21 cellular contexts compared by ENCODE assay signal in genomic region chr6:14466278-14466677, GRCh38.
"Had no signal": no experiment of that assay in that cellular context is flagged by ENCODE, and none has a peak within 500 bp of the region (broad histone marks: within the 10 kb centered on the region; RNA-seq: fewer than 3 reads in every experiment).

No MANE protein-coding gene starts in this region.

- H3K36me3 ChIP-seq: cardiac muscle cell, esophagus squamous epithelium, gastroesophageal sphincter, heart right ventricle, lower lobe of right lung, pancreas, thoracic aorta, upper lobe of right lung had no signal

- H3K36me3 Mint-ChIP-seq: stimulated activated effector memory CD8-positive, alpha-beta T cell treated with anti-CD3 and anti-CD28 coated beads, Interleukin-12 subunit alpha, Interleukin-12 subunit beta, amount 100 ng/mL, for 72 hours had no signal

- H3K9me3 Mint-ChIP-seq: stimulated activated effector memory CD8-positive, alpha-beta T cell treated with anti-CD3 and anti-CD28 coated beads, Interleukin-12 subunit alpha, Interleukin-12 subunit beta, amount 100 ng/mL, for 72 hours had no signal

- H3K4me3 Mint-ChIP-seq: naive B cell; stimulated activated effector memory CD8-positive, alpha-beta T cell treated with anti-CD3 and anti-CD28 coated beads, Interleukin-12 subunit alpha, Interleukin-12 subunit beta, amount 100 ng/mL, for 72 hours had no signal

- H3K27me3 Mint-ChIP-seq: naive B cell had no signal

- FAIRE-seq: endothelial cell of umbilical vein, pancreas had no signal

- H3K27me3 ChIP-seq: cardiac muscle cell, esophagus squamous epithelium, gastroesophageal sphincter, heart right ventricle, pancreas, upper lobe of right lung had no signal

- H3K4me1 ChIP-seq: esophagus squamous epithelium, gastroesophageal sphincter, lower lobe of right lung, pancreas, upper lobe of right lung had no signal

- DNase-seq: activated CD4-positive, CD25-positive, alpha-beta regulatory T cell treated with anti-CD3 and anti-CD28 coated beads, Interleukin-2, amount 50 U/mL, for 72 hours; activated naive CD4-positive, alpha-beta T cell treated with Interleukin-2 at 50 U/mL for 16 hours; aorta; effector CD4-positive, alpha-beta T cell; esophagus squamous epithelium; heart right ventricle; left colon; lower lobe of right lung; midbrain; naive B cell; pancreas; stimulated activated CD4-positive, alpha-beta T cell treated with anti-CD3 and anti-CD28 coated beads, Interleukin-12 subunit alpha, Interleukin-12 subunit beta, amount 100 ng/mL, for 4 hours; T-helper 9 cell; upper lobe of right lung had no signal

- H3K4me1 Mint-ChIP-seq: stimulated activated effector memory CD8-positive, alpha-beta T cell treated with anti-CD3 and anti-CD28 coated beads, Interleukin-12 subunit alpha, Interleukin-12 subunit beta, amount 100 ng/mL, for 72 hours had no signal

- H3K9me3 ChIP-seq: esophagus squamous epithelium, gastroesophageal sphincter, lower lobe of right lung, pancreas, thoracic aorta, upper lobe of right lung had no signal

- H3K27ac Mint-ChIP-seq: stimulated activated effector memory CD8-positive, alpha-beta T cell treated with anti-CD3 and anti-CD28 coated beads, Interleukin-12 subunit alpha, Interleukin-12 subunit beta, amount 100 ng/mL, for 72 hours had no signal

- H3K27ac ChIP-seq: cardiac muscle cell, coronary artery, esophagus squamous epithelium, gastroesophageal sphincter, heart right ventricle, lower lobe of right lung, pancreas, thoracic aorta, upper lobe of right lung had no signal

- ATAC-seq: gastroesophageal sphincter; heart right ventricle; left colon; lower lobe of right lung; pancreas; sciatic nerve; stimulated activated effector memory CD8-positive, alpha-beta T cell treated with anti-CD3 and anti-CD28 coated beads, Interleukin-12 subunit alpha, Interleukin-12 subunit beta, amount 100 ng/mL, for 72 hours; upper lobe of right lung had no signal

- H3K4me3 ChIP-seq: cardiac muscle cell, coronary artery, esophagus squamous epithelium, gastroesophageal sphincter, heart right ventricle, lower lobe of right lung, pancreas, thoracic aorta, upper lobe of right lung had no signal
